Comparison of ENCODE assay signal across 1 cellular context in the genomic region with DNA sequence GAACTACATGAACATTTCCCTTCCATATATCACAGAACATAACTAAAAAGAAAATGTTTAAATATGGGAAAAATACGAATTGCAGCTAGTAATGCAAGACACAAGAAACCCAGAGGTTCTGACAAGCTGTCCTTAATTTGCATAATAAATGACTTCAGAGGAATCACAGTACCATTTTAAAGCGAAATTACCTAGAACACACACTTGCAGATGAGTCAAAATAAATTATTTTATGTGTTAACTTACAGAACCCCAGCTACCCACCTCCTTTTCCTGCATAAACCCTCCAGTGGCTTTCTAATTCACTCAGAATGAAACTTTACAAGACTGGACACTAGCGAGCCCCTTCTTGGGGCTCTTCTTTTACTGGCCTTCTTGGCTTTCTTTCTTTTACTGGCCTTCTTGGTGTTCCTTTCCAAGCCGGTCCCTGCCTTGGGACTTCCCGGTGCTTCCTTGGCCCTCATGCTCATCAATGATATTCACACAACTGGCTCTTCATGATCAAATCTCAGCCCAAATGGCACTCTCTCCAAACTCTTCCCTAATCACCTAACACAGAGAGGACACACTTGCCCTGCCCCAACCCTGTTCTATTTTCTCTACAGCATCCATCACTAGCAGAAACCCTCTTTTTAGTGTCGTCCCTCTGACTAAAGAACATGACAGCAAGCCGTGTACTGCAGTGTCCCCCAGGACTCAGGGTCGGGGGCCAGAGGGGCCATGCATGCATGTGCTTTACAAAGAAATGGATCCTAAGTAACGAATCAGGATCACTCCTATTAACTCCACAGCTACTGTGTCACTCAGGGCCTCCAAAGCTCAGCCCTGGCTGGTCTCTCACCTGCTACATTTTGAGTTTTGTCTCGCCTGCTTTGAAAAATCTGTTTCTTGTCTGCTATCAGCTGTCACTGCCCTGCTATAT.
TF ChIP-seq lines count a peak whose summit lies in the region.

No MANE protein-coding gene starts in this region.

TF ChIP-seq in GM12878, 131 proteins besides CTCF, POLR2A, EP300 and RAD21:
- no peak for TF ChIP-seq RUNX3 (IDR thresholded peaks at IDR 0.05; ENCODE audit: low read length)
- TF ChIP-seq, protein P1, sequence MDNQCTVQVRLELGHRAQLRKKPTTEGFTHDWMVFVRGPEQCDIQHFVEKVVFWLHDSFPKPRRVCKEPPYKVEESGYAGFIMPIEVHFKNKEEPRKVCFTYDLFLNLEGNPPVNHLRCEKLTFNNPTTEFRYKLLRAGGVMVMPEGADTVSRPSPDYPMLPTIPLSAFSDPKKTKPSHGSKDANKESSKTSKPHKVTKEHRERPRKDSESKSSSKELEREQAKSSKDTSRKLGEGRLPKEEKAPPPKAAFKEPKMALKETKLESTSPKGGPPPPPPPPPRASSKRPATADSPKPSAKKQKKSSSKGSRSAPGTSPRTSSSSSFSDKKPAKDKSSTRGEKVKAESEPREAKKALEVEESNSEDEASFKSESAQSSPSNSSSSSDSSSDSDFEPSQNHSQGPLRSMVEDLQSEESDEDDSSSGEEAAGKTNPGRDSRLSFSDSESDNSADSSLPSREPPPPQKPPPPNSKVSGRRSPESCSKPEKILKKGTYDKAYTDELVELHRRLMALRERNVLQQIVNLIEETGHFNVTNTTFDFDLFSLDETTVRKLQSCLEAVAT (IDR thresholded peaks at IDR 0.05) = no peak
- TF ChIP-seq, protein P2, sequence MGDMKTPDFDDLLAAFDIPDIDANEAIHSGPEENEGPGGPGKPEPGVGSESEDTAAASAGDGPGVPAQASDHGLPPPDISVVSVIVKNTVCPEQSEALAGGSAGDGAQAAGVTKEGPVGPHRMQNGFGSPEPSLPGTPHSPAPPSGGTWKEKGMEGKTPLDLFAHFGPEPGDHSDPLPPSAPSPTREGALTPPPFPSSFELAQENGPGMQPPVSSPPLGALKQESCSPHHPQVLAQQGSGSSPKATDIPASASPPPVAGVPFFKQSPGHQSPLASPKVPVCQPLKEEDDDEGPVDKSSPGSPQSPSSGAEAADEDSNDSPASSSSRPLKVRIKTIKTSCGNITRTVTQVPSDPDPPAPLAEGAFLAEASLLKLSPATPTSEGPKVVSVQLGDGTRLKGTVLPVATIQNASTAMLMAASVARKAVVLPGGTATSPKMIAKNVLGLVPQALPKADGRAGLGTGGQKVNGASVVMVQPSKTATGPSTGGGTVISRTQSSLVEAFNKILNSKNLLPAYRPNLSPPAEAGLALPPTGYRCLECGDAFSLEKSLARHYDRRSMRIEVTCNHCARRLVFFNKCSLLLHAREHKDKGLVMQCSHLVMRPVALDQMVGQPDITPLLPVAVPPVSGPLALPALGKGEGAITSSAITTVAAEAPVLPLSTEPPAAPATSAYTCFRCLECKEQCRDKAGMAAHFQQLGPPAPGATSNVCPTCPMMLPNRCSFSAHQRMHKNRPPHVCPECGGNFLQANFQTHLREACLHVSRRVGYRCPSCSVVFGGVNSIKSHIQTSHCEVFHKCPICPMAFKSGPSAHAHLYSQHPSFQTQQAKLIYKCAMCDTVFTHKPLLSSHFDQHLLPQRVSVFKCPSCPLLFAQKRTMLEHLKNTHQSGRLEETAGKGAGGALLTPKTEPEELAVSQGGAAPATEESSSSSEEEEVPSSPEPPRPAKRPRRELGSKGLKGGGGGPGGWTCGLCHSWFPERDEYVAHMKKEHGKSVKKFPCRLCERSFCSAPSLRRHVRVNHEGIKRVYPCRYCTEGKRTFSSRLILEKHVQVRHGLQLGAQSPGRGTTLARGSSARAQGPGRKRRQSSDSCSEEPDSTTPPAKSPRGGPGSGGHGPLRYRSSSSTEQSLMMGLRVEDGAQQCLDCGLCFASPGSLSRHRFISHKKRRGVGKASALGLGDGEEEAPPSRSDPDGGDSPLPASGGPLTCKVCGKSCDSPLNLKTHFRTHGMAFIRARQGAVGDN (IDR thresholded peaks at IDR 0.05) = no peak
- TF ChIP-seq PAX5 (IDR thresholded peaks at IDR 0.05; ENCODE audit: borderline replicate concordance, low read depth, low read length) = no peak
